ENCODE assay signal across 1 cellular context in genomic region chr17:14307560-14308024, GRCh38.
TF ChIP-seq lines count a peak whose summit lies in the region.

No MANE protein-coding gene starts in this region.

TF ChIP-seq in IMR-90, 13 proteins besides CTCF, POLR2A, EP300 and RAD21:
- TF ChIP-seq MAFK (IDR thresholded peaks at IDR 0.05; ENCODE audit: low read depth, low read length): peak; percentile 87
- no peak for TF ChIP-seq CEBPB (IDR thresholded peaks at IDR 0.05; ENCODE audit: low read depth, low read length)
- peak; percentile 54; the same call in 1 of the 2 replicates for TF ChIP-seq FOS (IDR thresholded peaks at IDR 0.05; ENCODE audit: low read depth, low read length)
